Comparison of ENCODE assay signal across 24 cellular contexts in the genomic region with DNA sequence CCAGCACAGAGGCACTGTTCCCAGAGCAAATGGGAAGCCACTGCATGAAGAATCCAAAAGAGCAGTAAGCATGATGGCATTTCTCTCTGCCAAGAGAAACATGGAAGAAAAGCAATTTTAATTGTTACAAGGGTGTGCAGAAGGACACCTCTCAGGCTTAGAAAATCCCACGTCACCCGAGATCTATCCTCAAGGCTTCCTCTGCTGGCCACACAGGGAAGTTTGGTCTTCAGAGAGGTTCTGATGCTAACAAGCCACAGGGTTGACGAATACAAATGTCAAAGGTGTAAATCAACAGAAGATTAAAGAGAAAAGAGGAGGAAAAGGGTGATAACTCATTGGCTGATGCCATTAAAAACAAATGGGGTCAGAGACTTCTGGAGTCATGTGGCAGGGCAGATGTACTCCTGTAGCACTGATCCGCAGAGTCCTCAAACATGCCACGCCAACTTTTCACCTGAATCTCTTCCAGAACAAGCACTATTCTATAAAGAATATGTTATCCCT. TPM values are rescaled to one million over a fixed set of nuclear protein-coding genes. Genes with fewer than 3 reads are reported as not detected.
"Had no signal": no experiment of that assay in that cellular context is flagged by ENCODE, and none has a peak within 500 bp of the region (broad histone marks: within the 10 kb centered on the region; RNA-seq: fewer than 3 reads in every experiment).

No MANE protein-coding gene starts in this region.

- H3K4me2 ChIP-seq: smooth muscle cell had no signal

- H3K36me3 ChIP-seq: gastrocnemius medialis had no signal

- H3K27ac ChIP-seq: coronary artery, gastrocnemius medialis, left lung, tibial artery had no signal

- ATAC-seq: activated T-cell treated with anti-CD3 and anti-CD28 coated beads, Interleukin-2, amount 50 U/mL, for 72 hours; esophagus mucosa; gastrocnemius medialis; left lung; sciatic nerve had no signal

- H3K27me3 Mint-ChIP-seq: central memory CD8-positive, alpha-beta T cell had no signal

- H3K27ac Mint-ChIP-seq: activated T-cell treated with anti-CD3 and anti-CD28 coated beads, Interleukin-2, amount 50 U/mL, for 72 hours had no signal

- DNase-seq: activated CD4-positive, alpha-beta T cell treated with anti-CD3 and anti-CD28 coated beads, Interleukin-2, amount 50 U/mL, for 4 hours; activated effector memory CD4-positive, alpha-beta T cell treated with anti-CD3 and anti-CD28 coated beads, Interleukin-2, amount 50 U/mL, for 16 hours; activated naive CD4-positive, alpha-beta T cell treated with anti-CD3 and anti-CD28 coated beads, Interleukin-2, amount 50 U/mL, for 16 hours; activated T-cell treated with anti-CD3 and anti-CD28 coated beads, Interleukin-2, amount 50 U/mL, for 72 hours; aorta; gastrocnemius medialis; head of caudate nucleus; kidney; left lung; stimulated activated CD4-positive, alpha-beta T cell treated with anti-CD3 and anti-CD28 coated beads, Interleukin-4, amount 100 ng/mL, for 24 hours; stimulated activated naive CD4-positive, alpha-beta T cell; substantia nigra; T-helper 1 cell; T-helper 9 cell; tibial artery had no signal

- H3K4me3 Mint-ChIP-seq: activated T-cell treated with anti-CD3 and anti-CD28 coated beads, Interleukin-2, amount 50 U/mL, for 72 hours; central memory CD8-positive, alpha-beta T cell had no signal

- H3K4me3 ChIP-seq: coronary artery, gastrocnemius medialis, left lung, smooth muscle cell, tibial artery had no signal

- H3K27me3 ChIP-seq: gastrocnemius medialis, left lung, tibial artery had no signal

- H3K9me3 Mint-ChIP-seq: activated T-cell treated with anti-CD3 and anti-CD28 coated beads, Interleukin-2, amount 50 U/mL, for 72 hours; central memory CD8-positive, alpha-beta T cell had no signal

RNA-seq across cellular contexts. Expression of a gene that starts 33.6 kb away (rescaled TPM):
- total RNA-seq: activated CD8-positive, alpha-beta memory T cell treated with anti-CD3 and anti-CD28 coated beads for 36 hours; lung microvascular endothelial cell; myocyte; osteocyte; sciatic nerve; smooth muscle cell had no signal
